In genomic region chr13:74129500-74130144, GRCh38 we compare ENCODE assay signal across 11 cellular contexts. TPM values are rescaled to one million over a fixed set of nuclear protein-coding genes. Genes with fewer than 3 reads are reported as not detected.
DNase-seq lines count a peak whose midpoint lies in the region; ATAC-seq and TF ChIP-seq lines count a peak whose summit lies in the region.
"Had no signal": no experiment of that assay in that cellular context is flagged by ENCODE, and none has a peak within 500 bp of the region (broad histone marks: within the 10 kb centered on the region; RNA-seq: fewer than 3 reads in every experiment).

No MANE protein-coding gene starts in this region.

- H3K36me3 Mint-ChIP-seq in natural killer cell = peaks cover 6% of the 10 kb centered on the region

- intact Hi-C loops in natural killer cell (cut with micrococcal nuclease) (loop anchor here (5.0 kb wide), 1 partner anchor 87 kb away; no protein-coding TSS in a partner anchor), body of pancreas (cut with DNase I) (no loop called here)

- H3K4me3 ChIP-seq in adipocyte (ENCODE audit: low read length) (peak overlapping the region; percentile 38), body of pancreas (no peak overlapping the region)

- H3K27me3 Mint-ChIP-seq in natural killer cell (ENCODE audit: low read depth in 2 of 2) = no peaks in the 10 kb centered on the region

- no peaks in the 10 kb centered on the region for H3K9me3 Mint-ChIP-seq in natural killer cell

- peak overlapping the region in 1 of 4 donors; percentile 12 for H3K27ac ChIP-seq in body of pancreas

- no peak for TF ChIP-seq CTCF in natural killer cell (IDR thresholded peaks at IDR 0.05)
- TF ChIP-seq CTCF in body of pancreas (IDR thresholded peaks at IDR 0.05) = no peak

- peak overlapping the region; percentile 97 for H3K4me3 Mint-ChIP-seq in natural killer cell

- ATAC-seq in natural killer cell (no peak), body of pancreas (no peak), HG02759 (IDR thresholded peaks at IDR 0.05; ENCODE audit: unreplicated experiment) (no peak)
- ATAC-seq: esophagus mucosa had no signal

- peak; percentile 28 for DNase-seq in EH (ENCODE audit: low read depth)
- peak; percentile 69 for DNase-seq in NCI-H2227 (lab: John Stamatoyannopoulos, UW; ENCODE audit: unreplicated experiment)
- peak; percentile 20 for DNase-seq in adipocyte (ENCODE audit: low read depth)
- DNase-seq in natural killer cell = peak; percentile 33
- DNase-seq in body of pancreas = no peak
- DNase-seq in NCI-H1105 (lab: John Stamatoyannopoulos, UW) = no peak
- no peak for DNase-seq in nucleus accumbens (lab: John Stamatoyannopoulos, UW)
- DNase-seq: NCI-H1930, trophoblast cell had no signal

- TF ChIP-seq POLR2A in body of pancreas (IDR thresholded peaks at IDR 0.05) = no peak

- H3K27ac Mint-ChIP-seq in natural killer cell = peak overlapping the region in 1 of 2 donors; percentile 98

- WGBS in body of pancreas, 2 donors = 69 to 89% methylated on average over 4 of the region's 4 CpGs

- H3K36me3 ChIP-seq in adipocyte (ENCODE audit: control insufficient read depth, insufficient read depth, low read length, severe bottlenecking) (no peaks in the 10 kb centered on the region), body of pancreas (replicated peaks in 1 of 2; ENCODE audit: insufficient read depth in 1 of 2, low read depth in 2 of 2) (no peaks in the 10 kb centered on the region)

- H3K27me3 ChIP-seq in adipocyte (replicated peaks; ENCODE audit: control insufficient read depth, insufficient read depth, low read length) = no peaks in the 10 kb centered on the region
- H3K27me3 ChIP-seq in body of pancreas = no peaks in the 10 kb centered on the region

- H3K9me3 ChIP-seq in adipocyte (ENCODE audit: control insufficient read depth, low read length) = no peaks in the 10 kb centered on the region
- H3K9me3 ChIP-seq in body of pancreas = no peaks in the 10 kb centered on the region

- peaks cover 66 to 70% of the 10 kb centered on the region in 2 donors for H3K4me1 Mint-ChIP-seq in natural killer cell

- H3K4me1 ChIP-seq in adipocyte (ENCODE audit: control insufficient read depth, insufficient read depth, low read length) = peaks cover 38% of the 10 kb centered on the region
- H3K4me1 ChIP-seq in body of pancreas = peaks cover 18% of the 10 kb centered on the region

- peak overlapping the region; percentile 21 for H3K9ac ChIP-seq in adipocyte (ENCODE audit: low read length)

RNA-seq across cellular contexts. Expression of gene KLF12, which starts 4.6 kb away (rescaled TPM):
- total RNA-seq in natural killer cell (100 to 1,000 TPM; 104 to 119 (median 108) TPM), body of pancreas (1 to 10 TPM; 2.0 to 2.9 TPM)

Comparison
In these comparisons a context has a peak if more than half of its experiments do, and no peak if none do; other contexts are left out.
1. DNase-seq: peak in EH (single experiment), NCI-H2227 (single experiment), adipocyte (single experiment) and natural killer cell (single experiment); none in body of pancreas (0 of 4), NCI-H1105 (single experiment) and nucleus accumbens (0 of 56).
2. RNA of gene KLF12, which starts 4.6 kb away (total RNA-seq): 104 to 119 TPM in natural killer cell; 2.0 to 2.9 TPM in body of pancreas; every median in the first group is over 10 times any median in the second.